14 cellular contexts compared by ENCODE assay signal in the genomic region with DNA sequence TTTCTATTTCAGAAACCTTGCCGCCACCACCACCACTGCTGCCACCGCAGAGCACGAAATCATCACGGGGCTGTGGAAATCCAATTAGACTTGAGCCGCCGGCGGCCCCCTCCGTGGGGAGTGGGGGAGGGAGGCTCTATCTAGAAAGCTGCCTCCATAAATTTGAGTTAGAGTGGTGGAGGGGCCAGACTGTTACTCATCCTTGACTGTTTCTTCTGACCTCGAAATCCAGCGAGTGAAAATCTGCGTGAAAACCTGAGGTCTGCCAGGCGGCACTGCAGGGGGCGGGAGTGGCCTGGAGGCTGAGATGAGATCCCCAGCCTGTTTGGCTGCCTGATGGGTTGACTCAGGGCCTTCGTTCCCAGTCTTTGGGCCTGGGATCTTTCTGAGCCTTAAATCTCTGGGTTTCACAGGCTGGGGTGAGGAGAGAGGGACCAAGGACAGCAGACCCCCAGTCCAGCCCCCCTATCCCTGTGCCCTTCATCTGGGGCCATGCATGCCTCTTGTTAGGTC. TPM values are rescaled to one million over a fixed set of nuclear protein-coding genes. Genes with fewer than 3 reads are reported as not detected.
A peak's percentile ranks its signal among the peaks of the same experiment; 100 is the strongest.
DNase-seq lines count a peak whose midpoint lies in the region; ATAC-seq and TF ChIP-seq lines count a peak whose summit lies in the region.
"Had no signal": no experiment of that assay in that cellular context is flagged by ENCODE, and none has a peak within 500 bp of the region (broad histone marks: within the 10 kb centered on the region; RNA-seq: fewer than 3 reads in every experiment).

No MANE protein-coding gene starts in this region.

- no peak for ATAC-seq in GM21423 (IDR thresholded peaks at IDR 0.05; ENCODE audit: unreplicated experiment)
- no peak for ATAC-seq in natural killer cell treated with Interleukin-12 subunit alpha and Interleukin-12 subunit beta and Interleukin-15 and Interleukin-18, amount 100 ng/mL, for 72 hours
- ATAC-seq: Panc1 had no signal

- H3K27ac ChIP-seq in WERI-Rb-1: peak overlapping the region; percentile 97
- peak overlapping the region in 5 of 8 donors; percentile 44 to 71 (median 62) for H3K27ac ChIP-seq in spleen
- H3K27ac ChIP-seq: HL-60, prostate gland had no signal

- H3K36me3 ChIP-seq in WERI-Rb-1 (no peaks in the 10 kb centered on the region), spleen (no peaks in the 10 kb centered on the region)
- H3K36me3 ChIP-seq: prostate gland had no signal

- no peaks in the 10 kb centered on the region for H3K9me3 ChIP-seq in WERI-Rb-1 (ENCODE audit: severe bottlenecking)
- H3K9me3 ChIP-seq in spleen: no peaks in the 10 kb centered on the region
- H3K9me3 ChIP-seq: prostate gland had no signal

- H3K9me3 Mint-ChIP-seq in glutamatergic neuron (ENCODE audit: unreplicated experiment): peaks cover 26% of the 10 kb centered on the region
- no peaks in the 10 kb centered on the region for H3K9me3 Mint-ChIP-seq in natural killer cell treated with Interleukin-12 subunit alpha and Interleukin-12 subunit beta and Interleukin-15 and Interleukin-18, amount 100 ng/mL, for 72 hours
- H3K9me3 Mint-ChIP-seq: activated naive CD4-positive, alpha-beta T cell treated with anti-CD3 and anti-CD28 coated beads, Interleukin-2, amount 50 U/mL, for 24 hours had no signal

- TF ChIP-seq POLR2A in spleen (IDR thresholded peaks at IDR 0.05): no peak

- H3K36me3 Mint-ChIP-seq in glutamatergic neuron (ENCODE audit: unreplicated experiment): no peaks in the 10 kb centered on the region
- H3K36me3 Mint-ChIP-seq in natural killer cell treated with Interleukin-12 subunit alpha and Interleukin-12 subunit beta and Interleukin-15 and Interleukin-18, amount 100 ng/mL, for 72 hours: no peaks in the 10 kb centered on the region
- H3K36me3 Mint-ChIP-seq: activated naive CD4-positive, alpha-beta T cell treated with anti-CD3 and anti-CD28 coated beads, Interleukin-2, amount 50 U/mL, for 24 hours had no signal

- H3K27me3 ChIP-seq in WERI-Rb-1 (ENCODE audit: insufficient read depth, low read depth, severe bottlenecking) (no peaks in the 10 kb centered on the region), spleen (replicated peaks in 1 of 7) (no peaks in the 10 kb centered on the region)

- H3K4me3 Mint-ChIP-seq in glutamatergic neuron (ENCODE audit: unreplicated experiment): peak overlapping the region; percentile 26
- H3K4me3 Mint-ChIP-seq in natural killer cell treated with Interleukin-12 subunit alpha and Interleukin-12 subunit beta and Interleukin-15 and Interleukin-18, amount 100 ng/mL, for 72 hours: no peak overlapping the region
- H3K4me3 Mint-ChIP-seq: activated naive CD4-positive, alpha-beta T cell treated with anti-CD3 and anti-CD28 coated beads, Interleukin-2, amount 50 U/mL, for 24 hours had no signal

- peaks cover 0 to 69% (median 29%) of the 10 kb centered on the region in 6 donors for H3K4me1 ChIP-seq in spleen
- H3K4me1 ChIP-seq: prostate gland had no signal

- peaks cover 20% of the 10 kb centered on the region for H3K27me3 Mint-ChIP-seq in glutamatergic neuron (ENCODE audit: unreplicated experiment)
- peaks cover 5 to 11% of the 10 kb centered on the region in 2 donors for H3K27me3 Mint-ChIP-seq in natural killer cell treated with Interleukin-12 subunit alpha and Interleukin-12 subunit beta and Interleukin-15 and Interleukin-18, amount 100 ng/mL, for 72 hours
- H3K27me3 Mint-ChIP-seq: activated naive CD4-positive, alpha-beta T cell treated with anti-CD3 and anti-CD28 coated beads, Interleukin-2, amount 50 U/mL, for 24 hours had no signal

- peak; percentile 24 for DNase-seq in DMS79 treated with DMSO at 0.1 percent for 48 hours (lab: John Stamatoyannopoulos, UW)
- DNase-seq in DMS79 (lab: John Stamatoyannopoulos, UW): no peak
- DNase-seq in WERI-Rb-1: peak; percentile 87
- peak; percentile 58 for DNase-seq in glutamatergic neuron
- no peak for DNase-seq in spleen
- no peak for DNase-seq in activated gamma-delta T cell (lab: John Stamatoyannopoulos, UW)
- DNase-seq in natural killer cell treated with Interleukin-12 subunit alpha and Interleukin-12 subunit beta and Interleukin-15 and Interleukin-18, amount 100 ng/mL, for 72 hours (ENCODE audit: low spot score): no peak
- DNase-seq: 8988T; activated CD4-positive, alpha-beta T cell treated with anti-CD3 and anti-CD28 coated beads for 1 hour had no signal

- intact Hi-C loops in spleen (cut with DNase I; ENCODE audit: low total_unique reads): no loop called here

- peak; percentile 33; the same call in 1 of the 2 replicates for TF ChIP-seq CTCF in WERI-Rb-1 (IDR thresholded peaks at IDR 0.05; ENCODE audit: low read depth, low read length)
- no peak for TF ChIP-seq CTCF in glutamatergic neuron (IDR thresholded peaks at IDR 0.05; ENCODE audit: partially characterized antibody, unreplicated experiment)
- TF ChIP-seq CTCF in spleen (IDR thresholded peaks at IDR 0.05 in 8 of 11, conservative IDR thresholded peaks at IDR 0.05 in 3 of 11): no peak

- peak overlapping the region; percentile 100 for H3K27ac Mint-ChIP-seq in glutamatergic neuron (ENCODE audit: unreplicated experiment)
- no peak overlapping the region for H3K27ac Mint-ChIP-seq in natural killer cell treated with Interleukin-12 subunit alpha and Interleukin-12 subunit beta and Interleukin-15 and Interleukin-18, amount 100 ng/mL, for 72 hours
- H3K27ac Mint-ChIP-seq: activated naive CD4-positive, alpha-beta T cell treated with anti-CD3 and anti-CD28 coated beads, Interleukin-2, amount 50 U/mL, for 24 hours had no signal

- 59 to 72% (median 64%) methylated on average over 13 to 14 of the region's 14 CpGs for WGBS in spleen, 5 donors

- H3K4me3 ChIP-seq in WERI-Rb-1 (ENCODE audit: low read depth, low read length): no peak overlapping the region
- peak overlapping the region in 1 of 8 donors; percentile 13 for H3K4me3 ChIP-seq in spleen
- H3K4me3 ChIP-seq: prostate gland had no signal

- H3K4me1 Mint-ChIP-seq in glutamatergic neuron (ENCODE audit: low read depth, unreplicated experiment): peaks cover 66% of the 10 kb centered on the region
- H3K4me1 Mint-ChIP-seq in natural killer cell treated with Interleukin-12 subunit alpha and Interleukin-12 subunit beta and Interleukin-15 and Interleukin-18, amount 100 ng/mL, for 72 hours (ENCODE audit: low read depth in 2 of 2): no peaks in the 10 kb centered on the region
- H3K4me1 Mint-ChIP-seq: activated naive CD4-positive, alpha-beta T cell treated with anti-CD3 and anti-CD28 coated beads, Interleukin-2, amount 50 U/mL, for 24 hours had no signal

RNA-seq across cellular contexts. Expression of a gene that starts 29.9 kb away (rescaled TPM):
- total RNA-seq in glutamatergic neuron (ENCODE audit: unreplicated experiment) (142 TPM), spleen (10 to 100 TPM; 22.7 to 51.1 (median 37.0) TPM)
- 10 to 100 TPM in 1 of 3 donors, 1 to 10 TPM in 2; 3.6 to 13.5 (median 4.7) TPM for polyA plus RNA-seq in spleen
- under 1 TPM in 1 of 2 donors, not detected in 1; 0.10 TPM for total RNA-seq in natural killer cell treated with Interleukin-12 subunit alpha and Interleukin-12 subunit beta and Interleukin-15 and Interleukin-18, amount 100 ng/mL, for 72 hours

Comparison
In these comparisons a context has a peak if more than half of its experiments do, and no peak if none do; other contexts are left out.
1. DNase-seq: peak in DMS79 treated with DMSO at 0.1 percent for 48 hours (single experiment), WERI-Rb-1 (single experiment) and glutamatergic neuron (single experiment); none in DMS79 (single experiment), spleen (single experiment), activated gamma-delta T cell (single experiment) and natural killer cell treated with Interleukin-12 subunit alpha and Interleukin-12 subunit beta and Interleukin-15 and Interleukin-18, amount 100 ng/mL, for 72 hours (single experiment).
2. RNA of a gene that starts 29.9 kb away (total RNA-seq): 142 TPM in glutamatergic neuron (single experiment) and 22.7 to 51.1 TPM in spleen; 0.10 TPM in natural killer cell treated with Interleukin-12 subunit alpha and Interleukin-12 subunit beta and Interleukin-15 and Interleukin-18, amount 100 ng/mL, for 72 hours; every median in the first group is over 10 times any median in the second.